ENCODE assay signal across 1 cellular context in genomic region chr1:211985556-211986264, GRCh38.
TF ChIP-seq lines count a peak whose summit lies in the region.

No MANE protein-coding gene starts in this region.

TF ChIP-seq in WTC11, 78 proteins besides CTCF, POLR2A, EP300 and RAD21 (continued from another document):
- TF ChIP-seq FOXK1 (CRISPR knock-in tag; IDR thresholded peaks at IDR 0.05) (no peak), TCF7 (CRISPR knock-in tag; IDR thresholded peaks at IDR 0.05; ENCODE audit: low read depth) (no peak), ZNF121 (CRISPR knock-in tag; IDR thresholded peaks at IDR 0.05) (no peak)
- TF ChIP-seq, protein P1, sequence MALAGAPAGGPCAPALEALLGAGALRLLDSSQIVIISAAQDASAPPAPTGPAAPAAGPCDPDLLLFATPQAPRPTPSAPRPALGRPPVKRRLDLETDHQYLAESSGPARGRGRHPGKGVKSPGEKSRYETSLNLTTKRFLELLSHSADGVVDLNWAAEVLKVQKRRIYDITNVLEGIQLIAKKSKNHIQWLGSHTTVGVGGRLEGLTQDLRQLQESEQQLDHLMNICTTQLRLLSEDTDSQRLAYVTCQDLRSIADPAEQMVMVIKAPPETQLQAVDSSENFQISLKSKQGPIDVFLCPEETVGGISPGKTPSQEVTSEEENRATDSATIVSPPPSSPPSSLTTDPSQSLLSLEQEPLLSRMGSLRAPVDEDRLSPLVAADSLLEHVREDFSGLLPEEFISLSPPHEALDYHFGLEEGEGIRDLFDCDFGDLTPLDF (CRISPR knock-in tag; IDR thresholded peaks at IDR 0.05), result no peak
